ENCODE assay signal across 1 cellular context in the genomic region with DNA sequence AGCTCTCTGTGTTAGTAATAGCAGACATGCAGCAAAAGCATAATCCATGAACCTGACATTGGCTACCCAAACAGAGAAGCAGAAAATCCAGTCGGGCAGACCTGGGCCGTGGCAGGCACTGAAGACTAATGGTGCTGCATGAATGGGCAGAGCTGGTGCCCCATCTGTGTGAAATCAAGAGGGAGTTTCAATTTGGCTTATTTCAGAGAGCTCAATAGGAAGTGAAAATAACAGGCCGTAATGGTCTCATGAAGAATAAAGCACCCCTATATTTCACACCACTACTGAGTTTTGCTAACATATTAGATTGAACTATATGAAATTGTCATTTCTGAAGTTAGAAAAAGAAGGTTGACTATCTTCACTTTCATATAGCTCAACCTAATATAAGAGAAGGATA.
TF ChIP-seq lines count a peak whose summit lies in the region.

No MANE protein-coding gene starts in this region.

TF ChIP-seq in GM12878, 131 proteins besides CTCF, POLR2A, EP300 and RAD21 (continued from another document and continues in another):
- TF ChIP-seq HSF1 (IDR thresholded peaks at IDR 0.05; ENCODE audit: low read depth, low read length) (no peak), CBFB (IDR thresholded peaks at IDR 0.05; ENCODE audit: low read depth) (0 out of 2 replicates have a peak, but pooled peaks have one; percentile 16), SKIL (IDR thresholded peaks at IDR 0.05; ENCODE audit: low read depth, poor library complexity, severe bottlenecking) (peak; percentile 45), HDAC6 (IDR thresholded peaks at IDR 0.05; ENCODE audit: unreplicated experiment) (no peak), SUPT20H (IDR thresholded peaks at IDR 0.05; ENCODE audit: borderline replicate concordance, control insufficient read depth, low read depth, low read length) (no peak), HDGF (IDR thresholded peaks at IDR 0.05) (no peak), NR2C2 (IDR thresholded peaks at IDR 0.05; ENCODE audit: borderline replicate concordance, control insufficient read depth, insufficient read length, low read depth) (no peak), TARDBP (IDR thresholded peaks at IDR 0.05; ENCODE audit: borderline replicate concordance) (no peak), CHD1 (IDR thresholded peaks at IDR 0.05; ENCODE audit: low read depth, low read length) (no peak), KDM1A (IDR thresholded peaks at IDR 0.05; ENCODE audit: borderline replicate concordance) (no peak), MXI1 (IDR thresholded peaks at IDR 0.05; ENCODE audit: low read depth, low read length) (peak; percentile 57; the same call in 1 of the 2 replicates), IRF3 (IDR thresholded peaks at IDR 0.05) (no peak), TCF12 (IDR thresholded peaks at IDR 0.05; ENCODE audit: low read depth, low read length) (peak; percentile 59; the same call in 1 of the 2 replicates), KAT2A (conservative IDR thresholded peaks at IDR 0.05; ENCODE audit: control insufficient read depth, low read depth, low read length) (no peak), CEBPB (IDR thresholded peaks at IDR 0.05; ENCODE audit: borderline replicate concordance in 1 of 2, low read depth in 2 of 2, low read length in 2 of 2) (0 out of 4 replicates have a peak, but pooled peaks of 1 of the 2 experiments have one; percentile 61), EGR1 (IDR thresholded peaks at IDR 0.05; ENCODE audit: borderline replicate concordance in 1 of 2, low read depth in 2 of 2, low read length in 2 of 2) (no peak), ZSCAN29 (IDR thresholded peaks at IDR 0.05) (no peak), EED (IDR thresholded peaks at IDR 0.05; ENCODE audit: low read depth) (peak; percentile 79), CBX5 (IDR thresholded peaks at IDR 0.05; ENCODE audit: low read depth) (peak; percentile 82; the same call in 1 of the 2 replicates), MYC (IDR thresholded peaks at IDR 0.05; ENCODE audit: insufficient read depth, insufficient read length, insufficient replicate concordance, low read length, severe bottlenecking) (no peak), CHD4 (IDR thresholded peaks at IDR 0.05) (no peak), MTA2 (IDR thresholded peaks at IDR 0.05; ENCODE audit: low read depth) (peak; percentile 84), JUNB (IDR thresholded peaks at IDR 0.05) (peak; percentile 63; the same call in 1 of the 2 replicates), CREM (IDR thresholded peaks at IDR 0.05; ENCODE audit: low read depth) (peak; percentile 36; the same call in 1 of the 2 replicates), SMARCA5 (IDR thresholded peaks at IDR 0.05) (no peak; the same call in 1 of the 2 replicates), KLF5 (IDR thresholded peaks at IDR 0.05; ENCODE audit: partially characterized antibody) (no peak), PKNOX1 (IDR thresholded peaks at IDR 0.05) (no peak), CREB1 (IDR thresholded peaks at IDR 0.05; ENCODE audit: low read depth) (0 out of 2 replicates have a peak, but pooled peaks have one; percentile 25), PAX5 (IDR thresholded peaks at IDR 0.05; ENCODE audit: borderline replicate concordance, low read depth, low read length) (peak; percentile 91), CBX3 (IDR thresholded peaks at IDR 0.05; ENCODE audit: borderline replicate concordance, low read depth) (no peak), ZBED1 (IDR thresholded peaks at IDR 0.05; ENCODE audit: borderline replicate concordance) (no peak), BHLHE40 (IDR thresholded peaks at IDR 0.05; ENCODE audit: borderline replicate concordance in 1 of 2, low read depth in 2 of 2, low read length in 1 of 2) (peak; percentile 53; a peak in 2 of 4 replicates), RFX5 (IDR thresholded peaks at IDR 0.05; ENCODE audit: low read depth, low read length) (no peak), RCOR1 (conservative IDR thresholded peaks at IDR 0.05; ENCODE audit: low read depth, low read length) (no peak; the same call in 1 of the 2 replicates), GATAD2B (conservative IDR thresholded peaks at IDR 0.05; ENCODE audit: low read depth) (peak; percentile 71), SUZ12 (IDR thresholded peaks at IDR 0.05; ENCODE audit: unreplicated experiment) (no peak), ASH2L (IDR thresholded peaks at IDR 0.05; ENCODE audit: borderline replicate concordance, low read depth) (no peak), BACH1 (IDR thresholded peaks at IDR 0.05; ENCODE audit: borderline replicate concordance) (peak; percentile 61; the same call in 1 of the 2 replicates), WRNIP1 (IDR thresholded peaks at IDR 0.05; ENCODE audit: borderline replicate concordance, low read depth, low read length) (no peak), IKZF2 (IDR thresholded peaks at IDR 0.05) (peak; percentile 53 to 80; a peak in 3 of 4 replicates), MYB (IDR thresholded peaks at IDR 0.05; ENCODE audit: borderline replicate concordance, low read depth, low read length) (0 out of 2 replicates have a peak, but pooled peaks have one; percentile 29), NFYA (IDR thresholded peaks at IDR 0.05; ENCODE audit: borderline replicate concordance, low read depth, low read length) (no peak), MEF2A (IDR thresholded peaks at IDR 0.05; ENCODE audit: insufficient read depth, low read depth, low read length) (0 out of 2 replicates have a peak, but pooled peaks have one; percentile 46), ZNF24 (IDR thresholded peaks at IDR 0.05) (no peak), STAT1 (conservative IDR thresholded peaks at IDR 0.05) (no peak)
- TF ChIP-seq, protein P1, sequence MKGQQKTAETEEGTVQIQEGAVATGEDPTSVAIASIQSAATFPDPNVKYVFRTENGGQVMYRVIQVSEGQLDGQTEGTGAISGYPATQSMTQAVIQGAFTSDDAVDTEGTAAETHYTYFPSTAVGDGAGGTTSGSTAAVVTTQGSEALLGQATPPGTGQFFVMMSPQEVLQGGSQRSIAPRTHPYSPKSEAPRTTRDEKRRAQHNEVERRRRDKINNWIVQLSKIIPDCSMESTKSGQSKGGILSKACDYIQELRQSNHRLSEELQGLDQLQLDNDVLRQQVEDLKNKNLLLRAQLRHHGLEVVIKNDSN (IDR thresholded peaks at IDR 0.05; ENCODE audit: borderline replicate concordance, extremely low read length, insufficient read depth, low read depth, low read length), result no peak
- TF ChIP-seq, protein P2, sequence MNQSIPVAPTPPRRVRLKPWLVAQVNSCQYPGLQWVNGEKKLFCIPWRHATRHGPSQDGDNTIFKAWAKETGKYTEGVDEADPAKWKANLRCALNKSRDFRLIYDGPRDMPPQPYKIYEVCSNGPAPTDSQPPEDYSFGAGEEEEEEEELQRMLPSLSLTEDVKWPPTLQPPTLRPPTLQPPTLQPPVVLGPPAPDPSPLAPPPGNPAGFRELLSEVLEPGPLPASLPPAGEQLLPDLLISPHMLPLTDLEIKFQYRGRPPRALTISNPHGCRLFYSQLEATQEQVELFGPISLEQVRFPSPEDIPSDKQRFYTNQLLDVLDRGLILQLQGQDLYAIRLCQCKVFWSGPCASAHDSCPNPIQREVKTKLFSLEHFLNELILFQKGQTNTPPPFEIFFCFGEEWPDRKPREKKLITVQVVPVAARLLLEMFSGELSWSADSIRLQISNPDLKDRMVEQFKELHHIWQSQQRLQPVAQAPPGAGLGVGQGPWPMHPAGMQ (IDR thresholded peaks at IDR 0.05; ENCODE audit: borderline replicate concordance), result no peak
- TF ChIP-seq, protein P3, sequence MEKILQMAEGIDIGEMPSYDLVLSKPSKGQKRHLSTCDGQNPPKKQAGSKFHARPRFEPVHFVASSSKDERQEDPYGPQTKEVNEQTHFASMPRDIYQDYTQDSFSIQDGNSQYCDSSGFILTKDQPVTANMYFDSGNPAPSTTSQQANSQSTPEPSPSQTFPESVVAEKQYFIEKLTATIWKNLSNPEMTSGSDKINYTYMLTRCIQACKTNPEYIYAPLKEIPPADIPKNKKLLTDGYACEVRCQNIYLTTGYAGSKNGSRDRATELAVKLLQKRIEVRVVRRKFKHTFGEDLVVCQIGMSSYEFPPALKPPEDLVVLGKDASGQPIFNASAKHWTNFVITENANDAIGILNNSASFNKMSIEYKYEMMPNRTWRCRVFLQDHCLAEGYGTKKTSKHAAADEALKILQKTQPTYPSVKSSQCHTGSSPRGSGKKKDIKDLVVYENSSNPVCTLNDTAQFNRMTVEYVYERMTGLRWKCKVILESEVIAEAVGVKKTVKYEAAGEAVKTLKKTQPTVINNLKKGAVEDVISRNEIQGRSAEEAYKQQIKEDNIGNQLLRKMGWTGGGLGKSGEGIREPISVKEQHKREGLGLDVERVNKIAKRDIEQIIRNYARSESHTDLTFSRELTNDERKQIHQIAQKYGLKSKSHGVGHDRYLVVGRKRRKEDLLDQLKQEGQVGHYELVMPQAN (conservative IDR thresholded peaks at IDR 0.05), result no peak
- TF ChIP-seq, protein P4, sequence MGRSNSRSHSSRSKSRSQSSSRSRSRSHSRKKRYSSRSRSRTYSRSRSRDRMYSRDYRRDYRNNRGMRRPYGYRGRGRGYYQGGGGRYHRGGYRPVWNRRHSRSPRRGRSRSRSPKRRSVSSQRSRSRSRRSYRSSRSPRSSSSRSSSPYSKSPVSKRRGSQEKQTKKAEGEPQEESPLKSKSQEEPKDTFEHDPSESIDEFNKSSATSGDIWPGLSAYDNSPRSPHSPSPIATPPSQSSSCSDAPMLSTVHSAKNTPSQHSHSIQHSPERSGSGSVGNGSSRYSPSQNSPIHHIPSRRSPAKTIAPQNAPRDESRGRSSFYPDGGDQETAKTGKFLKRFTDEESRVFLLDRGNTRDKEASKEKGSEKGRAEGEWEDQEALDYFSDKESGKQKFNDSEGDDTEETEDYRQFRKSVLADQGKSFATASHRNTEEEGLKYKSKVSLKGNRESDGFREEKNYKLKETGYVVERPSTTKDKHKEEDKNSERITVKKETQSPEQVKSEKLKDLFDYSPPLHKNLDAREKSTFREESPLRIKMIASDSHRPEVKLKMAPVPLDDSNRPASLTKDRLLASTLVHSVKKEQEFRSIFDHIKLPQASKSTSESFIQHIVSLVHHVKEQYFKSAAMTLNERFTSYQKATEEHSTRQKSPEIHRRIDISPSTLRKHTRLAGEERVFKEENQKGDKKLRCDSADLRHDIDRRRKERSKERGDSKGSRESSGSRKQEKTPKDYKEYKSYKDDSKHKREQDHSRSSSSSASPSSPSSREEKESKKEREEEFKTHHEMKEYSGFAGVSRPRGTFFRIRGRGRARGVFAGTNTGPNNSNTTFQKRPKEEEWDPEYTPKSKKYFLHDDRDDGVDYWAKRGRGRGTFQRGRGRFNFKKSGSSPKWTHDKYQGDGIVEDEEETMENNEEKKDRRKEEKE (IDR thresholded peaks at IDR 0.05), result no peak
- TF ChIP-seq, protein P5, sequence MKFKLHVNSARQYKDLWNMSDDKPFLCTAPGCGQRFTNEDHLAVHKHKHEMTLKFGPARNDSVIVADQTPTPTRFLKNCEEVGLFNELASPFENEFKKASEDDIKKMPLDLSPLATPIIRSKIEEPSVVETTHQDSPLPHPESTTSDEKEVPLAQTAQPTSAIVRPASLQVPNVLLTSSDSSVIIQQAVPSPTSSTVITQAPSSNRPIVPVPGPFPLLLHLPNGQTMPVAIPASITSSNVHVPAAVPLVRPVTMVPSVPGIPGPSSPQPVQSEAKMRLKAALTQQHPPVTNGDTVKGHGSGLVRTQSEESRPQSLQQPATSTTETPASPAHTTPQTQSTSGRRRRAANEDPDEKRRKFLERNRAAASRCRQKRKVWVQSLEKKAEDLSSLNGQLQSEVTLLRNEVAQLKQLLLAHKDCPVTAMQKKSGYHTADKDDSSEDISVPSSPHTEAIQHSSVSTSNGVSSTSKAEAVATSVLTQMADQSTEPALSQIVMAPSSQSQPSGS (IDR thresholded peaks at IDR 0.05; ENCODE audit: low read length), result peak; percentile 80
